ENCODE assay signal across 1 cellular context in the genomic region with DNA sequence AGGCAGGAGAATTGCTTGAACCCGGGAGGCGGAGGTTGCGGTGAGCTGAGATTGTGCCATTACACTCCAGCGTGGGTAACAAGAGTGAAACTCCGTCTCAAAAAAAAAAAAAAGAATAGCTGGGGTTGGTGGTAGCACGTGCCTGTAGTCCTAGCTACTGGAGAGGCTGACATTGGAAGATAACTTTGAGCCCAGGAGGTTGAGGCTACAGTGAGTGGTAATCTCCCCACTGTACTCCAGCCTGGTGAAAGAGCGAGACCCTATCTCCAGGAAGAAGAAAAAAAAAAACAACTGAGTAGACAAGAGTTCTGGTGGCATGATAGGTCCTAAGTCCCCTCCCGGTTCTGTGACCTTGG.
A peak's percentile ranks its signal among the peaks of the same experiment; 100 is the strongest.
TF ChIP-seq lines count a peak whose summit lies in the region.

No MANE protein-coding gene starts in this region.

TF ChIP-seq in HepG2, 621 proteins besides CTCF, POLR2A, EP300 and RAD21:
- TF ChIP-seq, protein P1, sequence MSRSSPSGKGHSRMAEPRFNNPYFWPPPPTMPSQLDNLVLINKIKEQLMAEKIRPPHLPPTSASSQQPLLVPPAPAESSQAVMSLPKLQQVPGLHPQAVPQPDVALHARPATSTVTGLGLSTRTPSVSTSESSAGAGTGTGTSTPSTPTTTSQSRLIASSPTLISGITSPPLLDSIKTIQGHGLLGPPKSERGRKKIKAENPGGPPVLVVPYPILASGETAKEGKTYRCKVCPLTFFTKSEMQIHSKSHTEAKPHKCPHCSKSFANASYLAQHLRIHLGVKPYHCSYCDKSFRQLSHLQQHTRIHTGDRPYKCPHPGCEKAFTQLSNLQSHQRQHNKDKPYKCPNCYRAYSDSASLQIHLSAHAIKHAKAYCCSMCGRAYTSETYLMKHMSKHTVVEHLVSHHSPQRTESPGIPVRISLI (CRISPR knock-in tag; IDR thresholded peaks at IDR 0.05; ENCODE audit: borderline replicate concordance) = peak; percentile 34; the same call in 1 of the 2 replicates
- TF ChIP-seq SKI (IDR thresholded peaks at IDR 0.05; ENCODE audit: partially characterized antibody) = no peak
